In the genomic region with DNA sequence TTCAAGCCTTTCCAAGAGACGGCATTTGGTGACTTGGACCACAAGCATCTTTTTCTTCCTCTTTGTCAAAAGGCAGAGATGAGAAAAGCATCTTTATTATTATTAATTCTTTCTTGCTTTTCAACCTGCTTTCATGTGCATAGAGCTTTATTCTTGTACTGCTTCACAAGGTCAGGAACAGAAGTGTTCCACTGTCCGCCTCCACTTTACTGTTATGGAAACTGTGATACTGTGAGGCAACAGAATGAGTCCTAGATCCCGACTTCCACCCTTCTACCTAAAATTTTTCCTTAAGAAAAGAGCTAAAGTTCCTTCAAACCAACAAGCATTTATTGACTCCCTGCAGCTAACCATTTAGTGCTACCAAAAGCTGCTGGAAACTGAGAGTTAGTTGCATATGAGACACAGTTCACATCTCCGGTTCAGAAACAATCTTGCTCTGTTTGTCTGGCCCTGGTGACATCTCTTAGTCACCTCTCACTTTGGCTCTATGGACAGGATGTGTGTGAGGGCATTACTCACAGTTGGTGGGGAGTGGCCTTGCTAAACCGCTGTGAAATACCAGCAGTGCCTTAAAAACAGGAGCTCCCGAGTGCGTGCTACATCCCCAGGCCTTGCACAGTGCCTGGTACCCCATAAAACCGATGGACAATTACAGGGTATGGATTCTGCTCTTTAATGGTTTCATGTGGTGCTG, we compare ENCODE assay signal across 10 cellular contexts.
A peak's percentile ranks its signal among the peaks of the same experiment; 100 is the strongest.
DNase-seq lines count a peak whose midpoint lies in the region; ATAC-seq and TF ChIP-seq lines count a peak whose summit lies in the region.
"Had no signal": no experiment of that assay in that cellular context is flagged by ENCODE, and none has a peak within 500 bp of the region (broad histone marks: within the 10 kb centered on the region; RNA-seq: fewer than 3 reads in every experiment).

No MANE protein-coding gene starts in this region.

- DNase-seq in fibroblast of gingiva (ENCODE audit: low read depth) (peak; percentile 38), renal cortical epithelial cell (ENCODE audit: low read depth) (peak; percentile 85), testis (no peak), NCI-H146 treated with DMSO at 0.1 percent for 48 hours (lab: John Stamatoyannopoulos, UW; ENCODE audit: unreplicated experiment) (no peak)
- DNase-seq: stimulated activated naive CD4-positive, alpha-beta T cell treated with Interleukin-2 at 50 U/mL for 16 hours had no signal

- H3K27ac ChIP-seq in testis, result no peak overlapping the region
- H3K27ac ChIP-seq: ascending aorta had no signal

- H3K4me3 ChIP-seq in testis, result no peak overlapping the region
- H3K4me3 ChIP-seq: ascending aorta had no signal

- WGBS in testis, 2 donors, result 82 to 92% methylated on average over 8 of the region's 8 CpGs

- peak; percentile 60 for ATAC-seq in HG03442 (IDR thresholded peaks at IDR 0.05; ENCODE audit: unreplicated experiment)
- peak; percentile 86 for ATAC-seq in SK-N-SH treated with all-trans-retinoic acid at 6 μM for 48 hours
- ATAC-seq in HG03342 (IDR thresholded peaks at IDR 0.05; ENCODE audit: unreplicated experiment), result no peak
- no peak for ATAC-seq in HG02973 (IDR thresholded peaks at IDR 0.05; ENCODE audit: unreplicated experiment)

- no peaks in the 10 kb centered on the region for H3K36me3 ChIP-seq in testis (ENCODE audit: low read depth, missing control alignments)
- H3K36me3 ChIP-seq: ascending aorta had no signal

- H3K4me1 ChIP-seq in testis, result no peaks in the 10 kb centered on the region
- H3K4me1 ChIP-seq: ascending aorta had no signal

- H3K27me3 ChIP-seq in testis, result no peaks in the 10 kb centered on the region
- H3K27me3 ChIP-seq: ascending aorta had no signal

- no peak for TF ChIP-seq CTCF in testis (IDR thresholded peaks at IDR 0.05)

- intact Hi-C loops in testis (cut with DNase I; ENCODE audit: low total_unique reads), result no loop called here

- no peaks in the 10 kb centered on the region for H3K9me3 ChIP-seq in testis
- H3K9me3 ChIP-seq: ascending aorta had no signal

- TF ChIP-seq POLR2A in testis (IDR thresholded peaks at IDR 0.05), result no peak

TF ChIP-seq in SK-N-SH treated with all-trans-retinoic acid at 6 μM for 48 hours, 23 proteins besides CTCF, POLR2A, EP300 and RAD21:
- TF ChIP-seq ZNF8 (CRISPR knock-in tag; IDR thresholded peaks at IDR 0.05), result no peak
- no peak for TF ChIP-seq TSHZ2 (CRISPR knock-in tag; IDR thresholded peaks at IDR 0.05)
- TF ChIP-seq, protein P1, sequence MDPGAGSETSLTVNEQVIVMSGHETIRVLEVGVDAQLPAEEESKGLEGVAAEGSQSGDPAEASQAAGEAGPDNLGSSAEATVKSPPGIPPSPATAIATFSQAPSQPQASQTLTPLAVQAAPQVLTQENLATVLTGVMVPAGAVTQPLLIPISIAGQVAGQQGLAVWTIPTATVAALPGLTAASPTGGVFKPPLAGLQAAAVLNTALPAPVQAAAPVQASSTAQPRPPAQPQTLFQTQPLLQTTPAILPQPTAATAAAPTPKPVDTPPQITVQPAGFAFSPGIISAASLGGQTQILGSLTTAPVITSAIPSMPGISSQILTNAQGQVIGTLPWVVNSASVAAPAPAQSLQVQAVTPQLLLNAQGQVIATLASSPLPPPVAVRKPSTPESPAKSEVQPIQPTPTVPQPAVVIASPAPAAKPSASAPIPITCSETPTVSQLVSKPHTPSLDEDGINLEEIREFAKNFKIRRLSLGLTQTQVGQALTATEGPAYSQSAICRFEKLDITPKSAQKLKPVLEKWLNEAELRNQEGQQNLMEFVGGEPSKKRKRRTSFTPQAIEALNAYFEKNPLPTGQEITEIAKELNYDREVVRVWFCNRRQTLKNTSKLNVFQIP (CRISPR knock-in tag; IDR thresholded peaks at IDR 0.05; ENCODE audit: borderline replicate concordance, low read depth), result no peak
- TF ChIP-seq, protein P2, sequence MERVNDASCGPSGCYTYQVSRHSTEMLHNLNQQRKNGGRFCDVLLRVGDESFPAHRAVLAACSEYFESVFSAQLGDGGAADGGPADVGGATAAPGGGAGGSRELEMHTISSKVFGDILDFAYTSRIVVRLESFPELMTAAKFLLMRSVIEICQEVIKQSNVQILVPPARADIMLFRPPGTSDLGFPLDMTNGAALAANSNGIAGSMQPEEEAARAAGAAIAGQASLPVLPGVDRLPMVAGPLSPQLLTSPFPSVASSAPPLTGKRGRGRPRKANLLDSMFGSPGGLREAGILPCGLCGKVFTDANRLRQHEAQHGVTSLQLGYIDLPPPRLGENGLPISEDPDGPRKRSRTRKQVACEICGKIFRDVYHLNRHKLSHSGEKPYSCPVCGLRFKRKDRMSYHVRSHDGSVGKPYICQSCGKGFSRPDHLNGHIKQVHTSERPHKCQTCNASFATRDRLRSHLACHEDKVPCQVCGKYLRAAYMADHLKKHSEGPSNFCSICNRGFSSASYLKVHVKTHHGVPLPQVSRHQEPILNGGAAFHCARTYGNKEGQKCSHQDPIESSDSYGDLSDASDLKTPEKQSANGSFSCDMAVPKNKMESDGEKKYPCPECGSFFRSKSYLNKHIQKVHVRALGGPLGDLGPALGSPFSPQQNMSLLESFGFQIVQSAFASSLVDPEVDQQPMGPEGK (CRISPR knock-in tag; IDR thresholded peaks at IDR 0.05; ENCODE audit: borderline replicate concordance), result no peak
- no peak for TF ChIP-seq CSDC2 (CRISPR knock-in tag; IDR thresholded peaks at IDR 0.05)
- no peak for TF ChIP-seq SNAI2 (CRISPR knock-in tag; IDR thresholded peaks at IDR 0.05)
- no peak for TF ChIP-seq ARNTL (CRISPR knock-in tag; IDR thresholded peaks at IDR 0.05; ENCODE audit: borderline replicate concordance, low read depth)
- TF ChIP-seq RARB (CRISPR knock-in tag; IDR thresholded peaks at IDR 0.05), result no peak
- no peak for TF ChIP-seq TOX (CRISPR knock-in tag; IDR thresholded peaks at IDR 0.05; ENCODE audit: borderline replicate concordance)
- no peak for TF ChIP-seq GLIS3 (CRISPR knock-in tag; IDR thresholded peaks at IDR 0.05)
- no peak for TF ChIP-seq BACH2 (CRISPR knock-in tag; IDR thresholded peaks at IDR 0.05; ENCODE audit: borderline replicate concordance)
- no peak for TF ChIP-seq TCF4 (CRISPR knock-in tag; IDR thresholded peaks at IDR 0.05; ENCODE audit: borderline replicate concordance)
- TF ChIP-seq PPARA (CRISPR knock-in tag; IDR thresholded peaks at IDR 0.05; ENCODE audit: borderline replicate concordance), result no peak

Comparison
In these comparisons a context has a peak if more than half of its experiments do, and no peak if none do; other contexts are left out.
1. ATAC-seq: peak in HG03442 (single experiment) and SK-N-SH treated with all-trans-retinoic acid at 6 μM for 48 hours (single experiment); none in HG03342 (single experiment) and HG02973 (single experiment).
2. DNase-seq: peak in fibroblast of gingiva (single experiment) and renal cortical epithelial cell (single experiment); none in testis (single experiment) and NCI-H146 treated with DMSO at 0.1 percent for 48 hours (single experiment).